Comparison of ENCODE assay signal across 22 cellular contexts in genomic region chr3:113496924-113497323, GRCh38. TPM values are rescaled to one million over a fixed set of nuclear protein-coding genes. Genes with fewer than 3 reads are reported as not detected.
DNase-seq lines count a peak whose midpoint lies in the region; ATAC-seq and TF ChIP-seq lines count a peak whose summit lies in the region.
"Had no signal": no experiment of that assay in that cellular context is flagged by ENCODE, and none has a peak within 500 bp of the region (broad histone marks: within the 10 kb centered on the region; RNA-seq: fewer than 3 reads in every experiment).

No MANE protein-coding gene starts in this region.

- in situ Hi-C loops in mammary epithelial cell (cut with MboI; ENCODE audit: low sequenced_read_pairs in 2 of 2): loop anchor here in 1 of 2 donors (10.0 kb wide), 1 partner anchor 78 kb away; no protein-coding TSS in a partner anchor
- in situ Hi-C loops in SK-MEL-5 (cut with HindIII; ENCODE audit: low pct_unique_long_range_greater_than_20kb, low sequenced_read_pairs): loop anchor here (10.0 kb wide), 1 partner anchor 128 kb away; no protein-coding TSS in a partner anchor

- BruUV-seq in MCF 10A (replicated peaks; lab: Mats Ljungman, UMichigan) (no TSS peak), mammary epithelial cell (replicated peaks; lab: Mats Ljungman, UMichigan) (no TSS peak)

- intact Hi-C loops in MCF 10A (cut with micrococcal nuclease): loop anchor here (5.0 kb wide), 1 partner anchor 445 kb away; no protein-coding TSS in a partner anchor
- intact Hi-C loops in mammary epithelial cell (cut with micrococcal nuclease): no loop called here

- H3K36me3 Mint-ChIP-seq in MCF 10A (ENCODE audit: insufficient read depth, unreplicated experiment): peaks cover 6% of the 10 kb centered on the region
- peaks cover 2% of the 10 kb centered on the region for H3K36me3 Mint-ChIP-seq in T-helper 17 cell (ENCODE audit: low read depth)
- H3K36me3 Mint-ChIP-seq in stimulated activated memory B cell treated with anti-CD40 and anti-IgM and Interleukin-4, amounts not matched to agents 10 μg/mL and 1 μg/mL and 100 μg/mL, for 72 hours: peaks cover 23% of the 10 kb centered on the region

- no peaks in the 10 kb centered on the region for H4K20me1 ChIP-seq in mammary epithelial cell (ENCODE audit: insufficient read depth, low read length)

- no peaks in the 10 kb centered on the region for H3K9me3 Mint-ChIP-seq in MCF 10A (ENCODE audit: unreplicated experiment)
- H3K9me3 Mint-ChIP-seq in stimulated activated memory B cell treated with anti-CD40 and anti-IgM and Interleukin-4, amounts not matched to agents 10 μg/mL and 1 μg/mL and 100 μg/mL, for 72 hours: no peaks in the 10 kb centered on the region
- H3K9me3 Mint-ChIP-seq: activated CD4-positive, alpha-beta T cell treated with anti-CD3 and anti-CD28 coated beads, Interleukin-2, amount 10 ng/mL, durations not matched to agents 7 days and 5 days; CD4-positive, alpha-beta T cell had no signal

- H3K4me1 ChIP-seq in mammary epithelial cell (ENCODE audit: insufficient read depth, low read length): no peaks in the 10 kb centered on the region
- H3K4me1 ChIP-seq: left ventricle myocardium inferior had no signal

- POLR2A ChIA-PET in MCF 10A (lab: Yijun Ruan, JAX): interaction anchor here (0.9 to 1.1 kb wide), 3 partner anchors 8 to 249 kb away, joined by 3 to 4 read pairs (median 3); partner anchors contain the start of genes ATP6V1A and NAA50

- H3K4me1 Mint-ChIP-seq in MCF 10A (ENCODE audit: insufficient read depth, unreplicated experiment): no peaks in the 10 kb centered on the region
- peaks cover 4% of the 10 kb centered on the region for H3K4me1 Mint-ChIP-seq in T-helper 17 cell
- no peaks in the 10 kb centered on the region for H3K4me1 Mint-ChIP-seq in stimulated activated memory B cell treated with anti-CD40 and anti-IgM and Interleukin-4, amounts not matched to agents 10 μg/mL and 1 μg/mL and 100 μg/mL, for 72 hours

- no peak overlapping the region for H2AFZ ChIP-seq in mammary epithelial cell (ENCODE audit: low read depth, low read length)

- no peak overlapping the region for H3K4me3 ChIP-seq in mammary epithelial cell (replicated peaks in 1 of 3; ENCODE audit: insufficient read depth in 1 of 3, low read depth in 2 of 3, low read length in 3 of 3)
- H3K4me3 ChIP-seq: A549, left ventricle myocardium inferior, SK-N-MC, thoracic aorta had no signal

- CTCF ChIA-PET in MCF 10A (lab: Yijun Ruan, JAX) (interaction anchor here (0.5 to 4.7 kb wide), 14 partner anchors 9 to 481 kb away, joined by 3 to 63 read pairs (median 4); partner anchors contain the start of gene SPICE1), mammary epithelial cell (lab: Charles Lee; ENCODE audit: low non-redundant PET) (no interaction called here)

- H3K27ac Mint-ChIP-seq in MCF 10A (ENCODE audit: low read depth, unreplicated experiment): no peak overlapping the region
- H3K27ac Mint-ChIP-seq in T-helper 17 cell: no peak overlapping the region
- no peak overlapping the region for H3K27ac Mint-ChIP-seq in stimulated activated memory B cell treated with anti-CD40 and anti-IgM and Interleukin-4, amounts not matched to agents 10 μg/mL and 1 μg/mL and 100 μg/mL, for 72 hours
- H3K27ac Mint-ChIP-seq: activated CD4-positive, alpha-beta T cell treated with anti-CD3 and anti-CD28 coated beads, Interleukin-2, amount 10 ng/mL, durations not matched to agents 7 days and 5 days; CD4-positive, alpha-beta T cell had no signal

- no peak for TF ChIP-seq CTCF in MCF 10A (IDR thresholded peaks at IDR 0.05; ENCODE audit: unreplicated experiment)
- no peak for TF ChIP-seq CTCF in mammary epithelial cell (conservative IDR thresholded peaks at IDR 0.05 in 1 of 2, IDR thresholded peaks at IDR 0.05 in 1 of 2; ENCODE audit: extremely low read depth in 1 of 2, insufficient read depth in 1 of 2, low read depth in 1 of 2, low read length in 2 of 2)

- dilution Hi-C loops in mammary epithelial cell (cut with HindIII; ENCODE audit: low sequenced_read_pairs): no loop called here

- H3K9ac ChIP-seq in mammary epithelial cell (ENCODE audit: insufficient read depth, low read length): no peak overlapping the region

- H3K36me3 ChIP-seq in mammary epithelial cell (ENCODE audit: insufficient read depth, low read length): peaks cover 10% of the 10 kb centered on the region

- H3K9me3 ChIP-seq in mammary epithelial cell (replicated peaks; ENCODE audit: insufficient read depth, low read length) (no peaks in the 10 kb centered on the region), T-helper 17 cell (ENCODE audit: control insufficient read depth, low read length, poor library complexity, severe bottlenecking) (no peaks in the 10 kb centered on the region)
- H3K9me3 ChIP-seq: A549, left ventricle myocardium inferior, neutrophil, thoracic aorta had no signal

- H3K4me2 ChIP-seq in mammary epithelial cell (ENCODE audit: insufficient read depth, low read depth, low read length): no peak overlapping the region
- H3K4me2 ChIP-seq: A549 had no signal

- peak; percentile 19 for DNase-seq in MCF 10A (ENCODE audit: unreplicated experiment)
- no peak for DNase-seq in mammary epithelial cell
- peak; percentile 45 for DNase-seq in SK-MEL-5 (ENCODE audit: low read depth, low spot score)
- DNase-seq in fibroblast of gingiva (ENCODE audit: low read depth): peak; percentile 83
- DNase-seq in T-helper 17 cell: no peak
- DNase-seq in effector CD8-positive, alpha-beta T cell (lab: John Stamatoyannopoulos, UW): no peak
- DNase-seq: activated CD4-positive, alpha-beta T cell treated with anti-CD3 and anti-CD28 coated beads, Interleukin-2, amount 10 ng/mL, durations not matched to agents 7 days and 5 days; activated gamma-delta T cell treated with Interleukin-2 at 50 U/mL for 16 hours; CD4-positive, alpha-beta T cell; DND-41; KBM-7; left ventricle myocardium inferior; NCI-H1105; NCI-H774 had no signal

- no peak for ATAC-seq in T-helper 17 cell
- ATAC-seq in stimulated activated memory B cell treated with anti-CD40 and anti-IgM and Interleukin-4, amounts not matched to agents 10 μg/mL and 1 μg/mL and 100 μg/mL, for 72 hours: no peak
- ATAC-seq in HG03439 (IDR thresholded peaks at IDR 0.05; ENCODE audit: unreplicated experiment): no peak

- H3K27ac ChIP-seq in mammary epithelial cell (ENCODE audit: insufficient read depth, low read depth, low read length): no peak overlapping the region
- H3K27ac ChIP-seq: A549, left ventricle myocardium inferior, neutrophil, SK-N-MC, thoracic aorta had no signal

- H3K4me3 Mint-ChIP-seq in MCF 10A (ENCODE audit: unreplicated experiment) (no peak overlapping the region), T-helper 17 cell (no peak overlapping the region)
- no peak overlapping the region for H3K4me3 Mint-ChIP-seq in stimulated activated memory B cell treated with anti-CD40 and anti-IgM and Interleukin-4, amounts not matched to agents 10 μg/mL and 1 μg/mL and 100 μg/mL, for 72 hours
- H3K4me3 Mint-ChIP-seq: activated CD4-positive, alpha-beta T cell treated with anti-CD3 and anti-CD28 coated beads, Interleukin-2, amount 10 ng/mL, durations not matched to agents 7 days and 5 days; CD4-positive, alpha-beta T cell had no signal

- no peaks in the 10 kb centered on the region for H3K27me3 ChIP-seq in mammary epithelial cell (ENCODE audit: insufficient read depth, low read length)
- H3K27me3 ChIP-seq: neutrophil had no signal

- no peaks in the 10 kb centered on the region for H3K79me2 ChIP-seq in mammary epithelial cell (ENCODE audit: insufficient read depth, low read length)

- H3K27me3 Mint-ChIP-seq in MCF 10A (ENCODE audit: insufficient read depth, unreplicated experiment) (no peaks in the 10 kb centered on the region), T-helper 17 cell (no peaks in the 10 kb centered on the region)
- no peaks in the 10 kb centered on the region for H3K27me3 Mint-ChIP-seq in stimulated activated memory B cell treated with anti-CD40 and anti-IgM and Interleukin-4, amounts not matched to agents 10 μg/mL and 1 μg/mL and 100 μg/mL, for 72 hours
- H3K27me3 Mint-ChIP-seq: activated CD4-positive, alpha-beta T cell treated with anti-CD3 and anti-CD28 coated beads, Interleukin-2, amount 10 ng/mL, durations not matched to agents 7 days and 5 days; CD4-positive, alpha-beta T cell had no signal

RNA-seq across cellular contexts. Expression of gene SPICE1, which starts 18.0 kb away (rescaled TPM):
- total RNA-seq in MCF 10A (2022) (5.8 and 8.9 TPM in 2 replicates), mammary epithelial cell (10 to 100 TPM; 11.4 to 14.2 TPM), T-helper 17 cell (10 to 100 TPM; 13.7 to 16.1 TPM)
- 4.3 TPM for polyA plus RNA-seq in mammary epithelial cell
- 14.1 TPM for polyA minus RNA-seq in mammary epithelial cell
- 9.2 and 15.8 TPM in 2 replicates for total RNA-seq in SK-MEL-5 (2014; rRNA removed; shearing (Covaris generic))
- polyA plus RNA-seq in SK-MEL-5 (2015; cell fraction: cytosol; rRNA removed): 7.2 and 11.9 TPM in 2 replicates
- polyA plus RNA-seq in SK-MEL-5 (2015; cell fraction: nucleus; rRNA removed): 30.7 and 33.9 TPM in 2 replicates

RNA-seq across cellular contexts. Expression of gene SIDT1, which starts 35.4 kb away (rescaled TPM):
- total RNA-seq in MCF 10A (2022) (0.22 and 0.28 TPM in 2 replicates), mammary epithelial cell (not detected), T-helper 17 cell (10 to 100 TPM; 53.8 to 62.5 TPM)
- polyA plus RNA-seq in mammary epithelial cell: 0.08 TPM
- polyA minus RNA-seq in mammary epithelial cell: not detected
- total RNA-seq in SK-MEL-5 (2014; rRNA removed; shearing (Covaris generic)): 0.05 and 0.13 TPM in 2 replicates
- 0.05 and 0.06 TPM in 2 replicates for polyA plus RNA-seq in SK-MEL-5 (2015; cell fraction: cytosol; rRNA removed)
- not detected in 2 replicates for polyA plus RNA-seq in SK-MEL-5 (2015; cell fraction: nucleus; rRNA removed)
- total RNA-seq: chondrocyte, H1 had no signal

RNA-seq across cellular contexts. Expression of gene CFAP44, which starts 55.6 kb away (rescaled TPM):
- total RNA-seq in MCF 10A (2022) (4.0 and 6.7 TPM in 2 replicates), mammary epithelial cell (1 to 10 TPM; 4.8 to 5.9 TPM), T-helper 17 cell (1 to 10 TPM; 7.5 to 8.6 TPM)
- 0.46 TPM for polyA plus RNA-seq in mammary epithelial cell
- polyA minus RNA-seq in mammary epithelial cell: 7.3 TPM
- 2.9 and 3.7 TPM in 2 replicates for total RNA-seq in SK-MEL-5 (2014; rRNA removed; shearing (Covaris generic))
- polyA plus RNA-seq in SK-MEL-5 (2015; cell fraction: cytosol; rRNA removed): 0.52 and 0.71 TPM in 2 replicates
- 29.7 and 146 TPM in 2 replicates for polyA plus RNA-seq in SK-MEL-5 (2015; cell fraction: nucleus; rRNA removed)

Comparison
In these comparisons a context has a peak if more than half of its experiments do, and no peak if none do; other contexts are left out.
1. DNase-seq: peak in MCF 10A (single experiment), SK-MEL-5 (single experiment) and fibroblast of gingiva (single experiment); none in mammary epithelial cell (single experiment), T-helper 17 cell (0 of 3) and effector CD8-positive, alpha-beta T cell (single experiment).
2. RNA of gene SIDT1, which starts 35.4 kb away (total RNA-seq): 53.8 to 62.5 TPM in T-helper 17 cell; 0.22 to 0.28 TPM in MCF 10A, 0.05 to 0.13 TPM in SK-MEL-5 and not detected in mammary epithelial cell; every median in the first group is over 10 times any median in the second.